ENCODE assay signal across 22 cellular contexts in the genomic region with DNA sequence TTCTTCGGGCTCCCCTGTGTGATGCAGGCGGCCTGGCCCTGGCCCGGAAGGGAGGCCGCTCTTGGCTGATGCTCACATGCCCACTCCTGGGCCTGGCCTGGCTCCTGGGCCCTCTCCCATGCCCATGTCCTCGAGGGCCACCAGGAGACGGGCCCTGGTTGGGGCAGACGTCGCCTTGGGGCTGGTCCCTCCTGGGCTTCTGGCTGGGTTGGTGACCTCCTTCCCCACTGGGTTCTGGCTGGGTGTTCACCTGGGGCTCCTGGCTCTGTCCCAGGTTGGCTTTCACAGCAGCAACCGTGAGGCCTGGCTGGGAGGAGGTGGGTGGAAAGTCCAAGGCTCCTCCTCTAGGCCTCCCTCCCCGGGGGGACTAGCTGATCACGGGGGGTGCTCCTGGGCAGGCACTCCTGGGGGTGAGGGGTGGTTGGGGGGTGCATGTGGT. TPM values are rescaled to one million over a fixed set of nuclear protein-coding genes. Genes with fewer than 3 reads are reported as not detected.
DNase-seq lines count a peak whose midpoint lies in the region; ATAC-seq and TF ChIP-seq lines count a peak whose summit lies in the region.
"Had no signal": no experiment of that assay in that cellular context is flagged by ENCODE, and none has a peak within 500 bp of the region (broad histone marks: within the 10 kb centered on the region; RNA-seq: fewer than 3 reads in every experiment).

No MANE protein-coding gene starts in this region.

- TF ChIP-seq CTCF in GM10248 (IDR thresholded peaks at IDR 0.05; ENCODE audit: control extremely low read depth, extremely low read depth, low read depth, missing control alignments) = no peak

- H2AFZ ChIP-seq in neuronal stem cell (ENCODE audit: low read length) = no peak overlapping the region

- no peak overlapping the region for H4K91ac ChIP-seq in neuronal stem cell (ENCODE audit: low read depth, low read length, poor library complexity)

- intact Hi-C loops in activated CD4-positive, alpha-beta T cell treated with anti-CD3 and anti-CD28 coated beads for 36 hours (cut with DNase I, micrococcal nuclease) = no loop called here

- H3K36me3 ChIP-seq in BLaER1 = no peaks in the 10 kb centered on the region
- no peaks in the 10 kb centered on the region for H3K36me3 ChIP-seq in neuronal stem cell (replicated peaks in 1 of 2; ENCODE audit: control insufficient read depth in 2 of 2, insufficient read depth in 2 of 2, low read length in 2 of 2)
- H3K36me3 ChIP-seq: BLaER1 treated with 17β-estradiol and CSF1 and Interleukin-3, amounts not matched to agents 10 nM and 100 nM; brain microvascular endothelial cell; heart right ventricle; stomach had no signal

- H3K9ac ChIP-seq in BLaER1 (0 out of 2 replicates have a peak overlapping the region, but pooled peaks have one; percentile 41), neuronal stem cell (ENCODE audit: low read depth, low read length, poor library complexity) (no peak overlapping the region)

- H3K4me3 Mint-ChIP-seq in activated T-helper 17 cell treated with anti-CD3 and anti-CD28 coated beads, Interleukin-2, amount 50 U/mL, for 72 hours = no peak overlapping the region
- peak overlapping the region in 1 of 5 donors; percentile 29 for H3K4me3 Mint-ChIP-seq in immature natural killer cell
- H3K4me3 Mint-ChIP-seq in activated CD4-positive, alpha-beta T cell treated with anti-CD3 and anti-CD28 coated beads for 36 hours = no peak overlapping the region
- H3K4me3 Mint-ChIP-seq: T-helper 2 cell treated with Interferon-gamma antibody and Interleukin-4, amounts not matched to agents 5 μg/mL and 100 μg/mL, for 36 hours; type B pancreatic cell had no signal

- H2BK15ac ChIP-seq in neuronal stem cell (ENCODE audit: low read length) = peak overlapping the region; percentile 98

- H3K4me3 ChIP-seq in BLaER1 = no peak overlapping the region
- no peak overlapping the region for H3K4me3 ChIP-seq in neuronal stem cell (ENCODE audit: low read length in 2 of 2)
- H3K4me3 ChIP-seq: BLaER1 treated with 17β-estradiol and CSF1 and Interleukin-3, amounts not matched to agents 10 nM and 100 nM; heart right ventricle; lung; stomach had no signal

- peaks cover 7% of the 10 kb centered on the region for H3K27me3 Mint-ChIP-seq in activated T-helper 17 cell treated with anti-CD3 and anti-CD28 coated beads, Interleukin-2, amount 50 U/mL, for 72 hours
- H3K27me3 Mint-ChIP-seq in immature natural killer cell (ENCODE audit: low read depth in 3 of 3) = peaks cover 3 to 6% (median 4%) of the 10 kb centered on the region in 3 donors
- H3K27me3 Mint-ChIP-seq in activated CD4-positive, alpha-beta T cell treated with anti-CD3 and anti-CD28 coated beads for 36 hours = no peaks in the 10 kb centered on the region

- POLR2A ChIA-PET in activated CD4-positive, alpha-beta T cell treated with anti-CD3 and anti-CD28 coated beads for 36 hours (lab: Charles Lee) = no interaction called here
- POLR2A ChIA-PET in GM10248 (lab: Yijun Ruan, JAX) = no interaction called here

- H3K9me3 Mint-ChIP-seq in activated T-helper 17 cell treated with anti-CD3 and anti-CD28 coated beads, Interleukin-2, amount 50 U/mL, for 72 hours = no peaks in the 10 kb centered on the region
- no peaks in the 10 kb centered on the region for H3K9me3 Mint-ChIP-seq in immature natural killer cell
- no peaks in the 10 kb centered on the region for H3K9me3 Mint-ChIP-seq in activated CD4-positive, alpha-beta T cell treated with anti-CD3 and anti-CD28 coated beads for 36 hours (ENCODE audit: low read depth)
- H3K9me3 Mint-ChIP-seq: T-helper 2 cell treated with Interferon-gamma antibody and Interleukin-4, amounts not matched to agents 5 μg/mL and 100 μg/mL, for 36 hours; type B pancreatic cell had no signal

- peak overlapping the region; percentile 48 for H3K18ac ChIP-seq in neuronal stem cell (ENCODE audit: low read length)

- H3K23ac ChIP-seq in neuronal stem cell (ENCODE audit: low read depth, low read length, poor library complexity) = peak overlapping the region; percentile 43

- H3K14ac ChIP-seq in neuronal stem cell (ENCODE audit: low read length) = no peak overlapping the region

- no peak overlapping the region for H2BK12ac ChIP-seq in neuronal stem cell (ENCODE audit: low read length)

- ATAC-seq in activated T-helper 17 cell treated with anti-CD3 and anti-CD28 coated beads, Interleukin-2, amount 50 U/mL, for 72 hours (replicated peaks) = peak; percentile 28
- no peak for ATAC-seq in activated CD4-positive, alpha-beta T cell treated with anti-CD3 and anti-CD28 coated beads for 36 hours

- H2BK5ac ChIP-seq in neuronal stem cell (ENCODE audit: low read length) = no peak overlapping the region

- H3K27me3 ChIP-seq in BLaER1 (no peaks in the 10 kb centered on the region), neuronal stem cell (ENCODE audit: control insufficient read depth in 3 of 3, insufficient read depth in 3 of 3, low read depth in 1 of 3, low read length in 3 of 3) (peaks cover 0 to 20% (median 0%) of the 10 kb centered on the region in 3 experiments)
- H3K27me3 ChIP-seq: BLaER1 treated with 17β-estradiol and CSF1 and Interleukin-3, amounts not matched to agents 10 nM and 100 nM; brain microvascular endothelial cell had no signal

- H3K79me1 ChIP-seq in neuronal stem cell (ENCODE audit: low read depth, low read length) = no peaks in the 10 kb centered on the region

- H3K4me1 ChIP-seq in BLaER1 = peaks cover 9% of the 10 kb centered on the region; the same call in 1 of the 2 replicates
- H3K4me1 ChIP-seq in neuronal stem cell (ENCODE audit: control insufficient read depth in 2 of 2, insufficient read depth in 1 of 2, low read depth in 1 of 2, low read length in 2 of 2) = no peaks in the 10 kb centered on the region

- H3K27ac Mint-ChIP-seq in activated T-helper 17 cell treated with anti-CD3 and anti-CD28 coated beads, Interleukin-2, amount 50 U/mL, for 72 hours = no peak overlapping the region
- peak overlapping the region; percentile 80 to 93 (median 84) for H3K27ac Mint-ChIP-seq in immature natural killer cell
- H3K27ac Mint-ChIP-seq in activated CD4-positive, alpha-beta T cell treated with anti-CD3 and anti-CD28 coated beads for 36 hours = no peak overlapping the region
- H3K27ac Mint-ChIP-seq: T-helper 2 cell treated with Interferon-gamma antibody and Interleukin-4, amounts not matched to agents 5 μg/mL and 100 μg/mL, for 36 hours; type B pancreatic cell had no signal

- no peak overlapping the region for H2BK120ac ChIP-seq in neuronal stem cell (ENCODE audit: low read depth, low read length)

- DNase-seq in immature natural killer cell (no peak), neuronal stem cell (ENCODE audit: low spot score) (no peak), cerebellum (ENCODE audit: low spot score) (no peak), NCI-H2196 (lab: John Stamatoyannopoulos, UW; ENCODE audit: unreplicated experiment) (no peak), GM10248 (ENCODE audit: extremely low spot score) (no peak)
- no peak for DNase-seq in activated CD4-positive, alpha-beta T cell treated with anti-CD3 and anti-CD28 coated beads for 36 hours
- DNase-seq: brain microvascular endothelial cell; GOT3; NCI-H2171; NCI-H524 treated with DMSO at 0.1 percent for 48 hours; retina; stimulated activated CD4-positive, alpha-beta T cell treated with anti-CD3 and anti-CD28 coated beads, Interleukin-12 subunit alpha, Interleukin-12 subunit beta, amount 100 ng/mL, for 4 hours had no signal

- WGBS in neuronal stem cell (ENCODE audit: extremely low coverage in 2 of 2, insufficient read length in 2 of 2, insufficient replicate concordance in 1 of 2), 2 donors = no CpG with 5 or more reads among the region's 11 CpGs

- no peak overlapping the region for H3K4ac ChIP-seq in neuronal stem cell (ENCODE audit: low read length)

- H4K20me1 ChIP-seq in BLaER1 = no peaks in the 10 kb centered on the region

- H3K9me3 ChIP-seq in BLaER1 (peaks cover 5% of the 10 kb centered on the region), neuronal stem cell (replicated peaks in 1 of 2; ENCODE audit: control insufficient read depth in 2 of 2, insufficient read depth in 1 of 2, low read depth in 1 of 2, low read length in 2 of 2) (peaks cover 4 to 12% of the 10 kb centered on the region in 2 donors)

- H3K27ac ChIP-seq in BLaER1 (no peak overlapping the region), neuronal stem cell (replicated peaks; ENCODE audit: low read length) (no peak overlapping the region)
- H3K27ac ChIP-seq: BLaER1 treated with 17β-estradiol and CSF1 and Interleukin-3, amounts not matched to agents 10 nM and 100 nM; brain microvascular endothelial cell; heart right ventricle; RWPE1; stomach had no signal

- H3K4me2 ChIP-seq in BLaER1 (no peak overlapping the region), neuronal stem cell (ENCODE audit: insufficient read depth, low read length, poor library complexity, severe bottlenecking) (no peak overlapping the region)
- H3K4me2 ChIP-seq: BLaER1 treated with 17β-estradiol and CSF1 and Interleukin-3, amounts not matched to agents 10 nM and 100 nM had no signal

- no peaks in the 10 kb centered on the region for H3K4me1 Mint-ChIP-seq in activated T-helper 17 cell treated with anti-CD3 and anti-CD28 coated beads, Interleukin-2, amount 50 U/mL, for 72 hours
- H3K4me1 Mint-ChIP-seq in immature natural killer cell = peaks cover 19 to 29% of the 10 kb centered on the region in 2 donors
- H3K4me1 Mint-ChIP-seq in activated CD4-positive, alpha-beta T cell treated with anti-CD3 and anti-CD28 coated beads for 36 hours = peaks cover under 1% of the 10 kb centered on the region

- H3K36me3 Mint-ChIP-seq in activated T-helper 17 cell treated with anti-CD3 and anti-CD28 coated beads, Interleukin-2, amount 50 U/mL, for 72 hours (ENCODE audit: low read depth) = no peaks in the 10 kb centered on the region
- no peaks in the 10 kb centered on the region for H3K36me3 Mint-ChIP-seq in immature natural killer cell
- no peaks in the 10 kb centered on the region for H3K36me3 Mint-ChIP-seq in activated CD4-positive, alpha-beta T cell treated with anti-CD3 and anti-CD28 coated beads for 36 hours (ENCODE audit: low read depth)
- H3K36me3 Mint-ChIP-seq: type B pancreatic cell had no signal

- peak overlapping the region; percentile 32 for H4K8ac ChIP-seq in neuronal stem cell (ENCODE audit: low read depth, low read length)

- H2AK5ac ChIP-seq in neuronal stem cell (ENCODE audit: low read depth, low read length) = peak overlapping the region; percentile 97

- CTCF ChIA-PET in activated CD4-positive, alpha-beta T cell treated with anti-CD3 and anti-CD28 coated beads for 36 hours (lab: Charles Lee) = interaction anchor here (1.0 kb wide), 1 partner anchor 61 kb away, joined by 3 read pairs; the partner anchor contains the start of gene CEBPA
- CTCF ChIA-PET in GM10248 (lab: Yijun Ruan, JAX) = interaction anchor here (0.6 to 7.9 kb wide), 6 partner anchors 14 to 173 kb away, joined by 3 to 93 read pairs (median 4); no protein-coding TSS in a partner anchor

RNA-seq across cellular contexts. Expression of gene SLC7A10, which starts 15.5 kb away (rescaled TPM):
- not detected for total RNA-seq in activated T-helper 17 cell treated with anti-CD3 and anti-CD28 coated beads, Interleukin-2, amount 50 U/mL, for 72 hours
- polyA plus RNA-seq in immature natural killer cell = not detected
- 1.1 TPM for polyA plus RNA-seq in neuronal stem cell (2013, experiment 1 of 2)
- polyA plus RNA-seq in neuronal stem cell (2013, experiment 2 of 2) = 0.97 TPM
- 1.3 TPM for total RNA-seq in cerebellum
- total RNA-seq in activated CD4-positive, alpha-beta T cell treated with anti-CD3 and anti-CD28 coated beads for 36 hours = not detected
- total RNA-seq: dermis microvascular lymphatic vessel endothelial cell had no signal
- polyA plus RNA-seq: stomach had no signal

RNA-seq across cellular contexts. Expression of gene LRP3, which starts 47.0 kb away (rescaled TPM):
- not detected for total RNA-seq in activated T-helper 17 cell treated with anti-CD3 and anti-CD28 coated beads, Interleukin-2, amount 50 U/mL, for 72 hours
- not detected for polyA plus RNA-seq in immature natural killer cell
- 42.5 TPM for polyA plus RNA-seq in neuronal stem cell (2013, experiment 1 of 2)
- polyA plus RNA-seq in neuronal stem cell (2013, experiment 2 of 2) = 38.5 TPM
- 40.0 TPM for total RNA-seq in cerebellum
- total RNA-seq in activated CD4-positive, alpha-beta T cell treated with anti-CD3 and anti-CD28 coated beads for 36 hours = under 1 TPM; 0.37 TPM

Comparison
In these comparisons a context has a peak if more than half of its experiments do, and no peak if none do; other contexts are left out.
1. H3K27ac Mint-ChIP-seq: peak in immature natural killer cell (6 of 6); none in activated T-helper 17 cell treated with anti-CD3 and anti-CD28 coated beads, Interleukin-2, amount 50 U/mL, for 72 hours (single experiment) and activated CD4-positive, alpha-beta T cell treated with anti-CD3 and anti-CD28 coated beads for 36 hours (single experiment).
2. RNA of gene LRP3, which starts 47.0 kb away (total RNA-seq): 40.0 TPM in cerebellum (single experiment); 0.37 TPM in activated CD4-positive, alpha-beta T cell treated with anti-CD3 and anti-CD28 coated beads for 36 hours and not detected in activated T-helper 17 cell treated with anti-CD3 and anti-CD28 coated beads, Interleukin-2, amount 50 U/mL, for 72 hours; every median in the first group is over 10 times any median in the second.